Comparison of ENCODE assay signal across 15 cellular contexts in the genomic region with DNA sequence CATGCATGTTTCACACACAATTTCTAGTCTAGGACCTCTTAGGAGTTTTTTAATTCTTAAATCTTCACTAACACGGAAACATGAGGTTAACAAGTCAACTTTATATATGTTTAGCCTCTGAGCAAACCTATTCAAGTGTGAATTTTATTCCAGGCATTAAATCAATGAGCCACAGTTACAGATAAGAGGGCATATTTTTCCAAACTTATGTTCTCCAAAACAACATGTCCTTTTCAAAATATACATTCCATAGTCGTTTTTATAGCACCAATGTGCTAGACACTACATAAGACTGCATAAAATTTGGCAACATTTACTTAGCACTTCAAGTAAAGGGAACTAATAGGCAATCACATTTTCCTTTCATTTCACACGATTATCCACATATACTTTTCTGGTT. TPM values are rescaled to one million over a fixed set of nuclear protein-coding genes. Genes with fewer than 3 reads are reported as not detected.
DNase-seq lines count a peak whose midpoint lies in the region; ATAC-seq and TF ChIP-seq lines count a peak whose summit lies in the region.
"Had no signal": no experiment of that assay in that cellular context is flagged by ENCODE, and none has a peak within 500 bp of the region (broad histone marks: within the 10 kb centered on the region; RNA-seq: fewer than 3 reads in every experiment).

No MANE protein-coding gene starts in this region.

- no peak overlapping the region for H3K4me3 Mint-ChIP-seq in T-helper 17 cell

- peaks cover 0 to 96% of the 10 kb centered on the region in 2 donors for H3K4me1 ChIP-seq in right atrium auricular region
- H3K4me1 ChIP-seq in right cardiac atrium (ENCODE audit: control insufficient read depth, insufficient read depth, low read length): peaks cover 9% of the 10 kb centered on the region
- peaks cover 34 to 59% of the 10 kb centered on the region in 2 donors for H3K4me1 ChIP-seq in muscle layer of duodenum (ENCODE audit: control insufficient read depth in 1 of 2, insufficient read depth in 2 of 2, low read length in 2 of 2)

- H3K4me3 ChIP-seq in right atrium auricular region (no peak overlapping the region), right cardiac atrium (ENCODE audit: low read length) (no peak overlapping the region), muscle layer of duodenum (ENCODE audit: low read depth in 1 of 2, low read length in 2 of 2) (no peak overlapping the region)

- peaks cover 58% of the 10 kb centered on the region for H3K4me1 Mint-ChIP-seq in T-helper 17 cell

- H3K27me3 ChIP-seq in right atrium auricular region: no peaks in the 10 kb centered on the region
- H3K27me3 ChIP-seq in right cardiac atrium (ENCODE audit: control insufficient read depth, insufficient read depth): no peaks in the 10 kb centered on the region
- no peaks in the 10 kb centered on the region for H3K27me3 ChIP-seq in muscle layer of duodenum (ENCODE audit: low read depth, low read length)

- H3K36me3 ChIP-seq in right atrium auricular region: no peaks in the 10 kb centered on the region
- no peaks in the 10 kb centered on the region for H3K36me3 ChIP-seq in muscle layer of duodenum (ENCODE audit: control insufficient read depth in 1 of 2, insufficient read depth in 2 of 2, low read length in 2 of 2)

- H3K27me3 Mint-ChIP-seq in T-helper 17 cell: no peaks in the 10 kb centered on the region

- no peaks in the 10 kb centered on the region for H3K36me3 Mint-ChIP-seq in T-helper 17 cell (ENCODE audit: low read depth)

- H3K27ac Mint-ChIP-seq in T-helper 17 cell: peak overlapping the region; percentile 82

- TF ChIP-seq CTCF in right atrium auricular region (IDR thresholded peaks at IDR 0.05) (no peak), GM13976 (IDR thresholded peaks at IDR 0.05; ENCODE audit: borderline replicate concordance, control extremely low read depth, extremely low read depth, insufficient read depth, missing control alignments) (no peak)

- DNase-seq in right atrium auricular region (ENCODE audit: low spot score) (no peak), right cardiac atrium (no peak), T-helper 17 cell (no peak), GM13976 (ENCODE audit: low spot score) (no peak), glomerular visceral epithelial cell (ENCODE audit: extremely low spot score) (no peak), GM19240 (ENCODE audit: insufficient read length, low spot score) (no peak)
- DNase-seq: activated CD4-positive, alpha-beta T cell treated with anti-CD3 and anti-CD28 coated beads for 4 hours; DMS 273 treated with DMSO at 0.1 percent for 48 hours; glutamatergic neuron; islet precursor cell; MM.1S; T-helper 9 cell had no signal

- in situ Hi-C loops in GM13976 (cut with MboI; ENCODE audit: low sequenced_read_pairs, unreplicated experiment): no loop called here

- peak overlapping the region; percentile 70 to 87 for H3K27ac ChIP-seq in right atrium auricular region
- no peak overlapping the region for H3K27ac ChIP-seq in right cardiac atrium (ENCODE audit: low read length)
- peak overlapping the region; percentile 76 for H3K27ac ChIP-seq in muscle layer of duodenum (ENCODE audit: low read length)

- ATAC-seq in right cardiac atrium: no peak
- no peak for ATAC-seq in T-helper 17 cell
- ATAC-seq in HG03378 (IDR thresholded peaks at IDR 0.05; ENCODE audit: unreplicated experiment): no peak
- ATAC-seq: Right ventricle myocardium inferior had no signal

- intact Hi-C loops in right cardiac atrium (cut with DNase I): no loop called here

- H3K9me3 ChIP-seq in right atrium auricular region (no peaks in the 10 kb centered on the region), right cardiac atrium (ENCODE audit: control insufficient read depth, low read length) (no peaks in the 10 kb centered on the region), T-helper 17 cell (ENCODE audit: control insufficient read depth, low read length, poor library complexity, severe bottlenecking) (no peaks in the 10 kb centered on the region), muscle layer of duodenum (ENCODE audit: control insufficient read depth in 1 of 2, low read length in 2 of 2) (no peaks in the 10 kb centered on the region)

- WGBS in right cardiac atrium: 57% methylated on average over 3 of the region's 3 CpGs

RNA-seq across cellular contexts. Expression of a gene that starts 6.5 kb away (rescaled TPM):
- total RNA-seq in right atrium auricular region (10 to 100 TPM; 89.0 to 95.1 TPM), right cardiac atrium (100 to 1,000 TPM in 2 of 4 donors, 10 to 100 TPM in 2; 81.4 to 136 (median 99.6) TPM), T-helper 17 cell (10 to 100 TPM; 26.8 to 28.2 TPM)
- 25.6 TPM for polyA plus RNA-seq in right cardiac atrium

RNA-seq across cellular contexts. Expression of a gene that starts 53.8 kb away (rescaled TPM):
- total RNA-seq in right atrium auricular region (1 to 10 TPM; 4.3 to 7.5 TPM), right cardiac atrium (1 to 10 TPM; 3.9 to 5.9 (median 4.4) TPM), T-helper 17 cell (not detected)
- polyA plus RNA-seq in right cardiac atrium: 0.91 TPM

Comparison
In these comparisons a context has a peak if more than half of its experiments do, and no peak if none do; other contexts are left out.
1. RNA of a gene that starts 53.8 kb away (total RNA-seq): 4.3 to 7.5 TPM in right atrium auricular region and 3.9 to 5.9 TPM in right cardiac atrium; not detected in T-helper 17 cell; every median in the first group is over 4 times any median in the second.